2 cellular contexts compared by ENCODE assay signal in the genomic region with DNA sequence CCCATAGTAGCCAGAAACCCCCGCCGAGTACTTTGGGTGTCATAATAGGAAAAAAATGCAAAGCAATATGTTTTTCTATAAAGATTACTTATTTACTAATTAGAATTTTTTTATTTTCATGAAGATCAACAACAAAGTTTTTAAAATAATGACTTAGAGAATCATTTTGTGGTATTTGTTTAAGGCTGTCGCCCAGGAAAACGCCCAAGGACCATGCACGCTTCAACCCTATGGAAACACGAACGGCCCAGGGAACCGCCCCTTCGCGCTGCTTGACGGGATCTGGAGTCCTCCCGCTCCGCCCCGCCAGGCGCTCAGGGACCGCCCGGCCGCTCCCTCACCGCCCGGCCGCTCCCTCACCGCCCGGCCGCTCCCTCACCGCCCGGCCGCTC.
TF ChIP-seq lines count a peak whose summit lies in the region.

No MANE protein-coding gene starts in this region.

TF ChIP-seq in GM12891, 5 proteins besides CTCF, POLR2A, EP300 and RAD21:
- TF ChIP-seq PAX5 (IDR thresholded peaks at IDR 0.05; ENCODE audit: insufficient read depth, low read length, severe bottlenecking) (no peak), TAF1 (IDR thresholded peaks at IDR 0.05; ENCODE audit: low read depth, low read length) (no peak), SPI1 (IDR thresholded peaks at IDR 0.05; ENCODE audit: low read depth, low read length) (no peak), POLR2AphosphoS5 (IDR thresholded peaks at IDR 0.05; ENCODE audit: low read depth, low read length) (no peak), POU2F2 (IDR thresholded peaks at IDR 0.05; ENCODE audit: low read depth, low read length) (no peak)

TF ChIP-seq in K562, 482 proteins besides CTCF, POLR2A, EP300 and RAD21 (continues in another document):
- TF ChIP-seq NR2C2 (CRISPR knock-in tag; IDR thresholded peaks at IDR 0.05) (no peak), NR2C2 (tag; IDR thresholded peaks at IDR 0.05) (no peak), TCF15 (CRISPR knock-in tag; IDR thresholded peaks at IDR 0.05) (no peak), ZFP36 (IDR thresholded peaks at IDR 0.05; ENCODE audit: low read depth, low read length, partially characterized antibody) (no peak), MED1 (CRISPR knock-in tag; IDR thresholded peaks at IDR 0.05; ENCODE audit: borderline replicate concordance) (no peak), VEZF1 (CRISPR knock-in tag; IDR thresholded peaks at IDR 0.05) (no peak), AFF1 (IDR thresholded peaks at IDR 0.05; ENCODE audit: low read depth in 1 of 2, partially characterized antibody in 2 of 2) (no peak), ZFP1 (CRISPR knock-in tag; IDR thresholded peaks at IDR 0.05) (no peak), C11orf30 (IDR thresholded peaks at IDR 0.05; ENCODE audit: low read depth) (no peak), HLTF (IDR thresholded peaks at IDR 0.05) (no peak), SRSF7 (optimal IDR thresholded peaks at IDR 0.05; ENCODE audit: low read depth, low read length) (no peak), MEF2D (tag; conservative IDR thresholded peaks at IDR 0.05; ENCODE audit: low read depth) (no peak), SRF (CRISPR knock-in tag; IDR thresholded peaks at IDR 0.05) (no peak), SMAD3 (CRISPR knock-in tag; conservative IDR thresholded peaks at IDR 0.05) (no peak), HCFC1 (IDR thresholded peaks at IDR 0.05; ENCODE audit: low read depth, low read length) (peak; percentile 76), BHLHE40 (IDR thresholded peaks at IDR 0.05; ENCODE audit: low read length) (no peak), ZBTB7A (IDR thresholded peaks at IDR 0.05; ENCODE audit: borderline replicate concordance, control insufficient read depth, low read depth, low read length) (no peak), NFYB (IDR thresholded peaks at IDR 0.05; ENCODE audit: extremely low read depth, insufficient read length) (no peak), MEIS2 (IDR thresholded peaks at IDR 0.05; ENCODE audit: partially characterized antibody) (no peak), FUS (optimal IDR thresholded peaks at IDR 0.05; ENCODE audit: low read depth, low read length) (no peak), CCNT2 (IDR thresholded peaks at IDR 0.05; ENCODE audit: borderline replicate concordance, extremely low read depth, insufficient read length, low read depth, low read length) (peak; percentile 60), TGIF2 (CRISPR knock-in tag; IDR thresholded peaks at IDR 0.05) (no peak), MEF2A (IDR thresholded peaks at IDR 0.05; ENCODE audit: control insufficient read depth, low read depth, low read length) (no peak), SMAD4 (CRISPR knock-in tag; conservative IDR thresholded peaks at IDR 0.05) (no peak), KLF6 (CRISPR knock-in tag; IDR thresholded peaks at IDR 0.05; ENCODE audit: borderline replicate concordance) (no peak; the same call in 1 of the 2 replicates), ZNF253 (CRISPR knock-in tag; conservative IDR thresholded peaks at IDR 0.05) (no peak), PRDM10 (IDR thresholded peaks at IDR 0.05; ENCODE audit: partially characterized antibody) (no peak), DIDO1 (tag; IDR thresholded peaks at IDR 0.05; ENCODE audit: low read depth) (no peak), NCOA6 (IDR thresholded peaks at IDR 0.05) (no peak), YY1 (IDR thresholded peaks at IDR 0.05; ENCODE audit: borderline replicate concordance in 1 of 3, control insufficient read depth in 1 of 3, extremely low read depth in 1 of 3, insufficient read depth in 3 of 3, insufficient read length in 1 of 3, insufficient replicate concordance in 2 of 3, low read depth in 1 of 3, low read length in 2 of 3) (peak in 2 of 3 experiments; percentile 21 to 38), ILF3 (IDR thresholded peaks at IDR 0.05; ENCODE audit: borderline replicate concordance) (no peak), LARP7 (IDR thresholded peaks at IDR 0.05) (no peak), STAT5B (CRISPR knock-in tag; IDR thresholded peaks at IDR 0.05) (no peak), BRD4 (IDR thresholded peaks at IDR 0.05) (no peak), SREBF2 (CRISPR knock-in tag; IDR thresholded peaks at IDR 0.05) (no peak), E2F3 (CRISPR knock-in tag; IDR thresholded peaks at IDR 0.05) (no peak), RBM25 (IDR thresholded peaks at IDR 0.05; ENCODE audit: low read depth, low read length, severe bottlenecking) (peak; percentile 61), NRF1 (conservative IDR thresholded peaks at IDR 0.05 in 1 of 2, IDR thresholded peaks at IDR 0.05 in 1 of 2) (peak; percentile 36 to 42; a peak in 2 of 4 replicates), CBX2 (IDR thresholded peaks at IDR 0.05; ENCODE audit: insufficient read depth, low read length, poor library complexity, severe bottlenecking) (no peak), ZNF324 (CRISPR knock-in tag; IDR thresholded peaks at IDR 0.05) (no peak), POLR2H (tag; IDR thresholded peaks at IDR 0.05; ENCODE audit: low read depth) (peak; percentile 45; the same call in 1 of the 2 replicates), PPARD (CRISPR knock-in tag; IDR thresholded peaks at IDR 0.05) (no peak)
- TF ChIP-seq, protein P1, sequence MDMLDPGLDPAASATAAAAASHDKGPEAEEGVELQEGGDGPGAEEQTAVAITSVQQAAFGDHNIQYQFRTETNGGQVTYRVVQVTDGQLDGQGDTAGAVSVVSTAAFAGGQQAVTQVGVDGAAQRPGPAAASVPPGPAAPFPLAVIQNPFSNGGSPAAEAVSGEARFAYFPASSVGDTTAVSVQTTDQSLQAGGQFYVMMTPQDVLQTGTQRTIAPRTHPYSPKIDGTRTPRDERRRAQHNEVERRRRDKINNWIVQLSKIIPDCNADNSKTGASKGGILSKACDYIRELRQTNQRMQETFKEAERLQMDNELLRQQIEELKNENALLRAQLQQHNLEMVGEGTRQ (CRISPR knock-in tag; IDR thresholded peaks at IDR 0.05) = no peak
- TF ChIP-seq, protein P2, sequence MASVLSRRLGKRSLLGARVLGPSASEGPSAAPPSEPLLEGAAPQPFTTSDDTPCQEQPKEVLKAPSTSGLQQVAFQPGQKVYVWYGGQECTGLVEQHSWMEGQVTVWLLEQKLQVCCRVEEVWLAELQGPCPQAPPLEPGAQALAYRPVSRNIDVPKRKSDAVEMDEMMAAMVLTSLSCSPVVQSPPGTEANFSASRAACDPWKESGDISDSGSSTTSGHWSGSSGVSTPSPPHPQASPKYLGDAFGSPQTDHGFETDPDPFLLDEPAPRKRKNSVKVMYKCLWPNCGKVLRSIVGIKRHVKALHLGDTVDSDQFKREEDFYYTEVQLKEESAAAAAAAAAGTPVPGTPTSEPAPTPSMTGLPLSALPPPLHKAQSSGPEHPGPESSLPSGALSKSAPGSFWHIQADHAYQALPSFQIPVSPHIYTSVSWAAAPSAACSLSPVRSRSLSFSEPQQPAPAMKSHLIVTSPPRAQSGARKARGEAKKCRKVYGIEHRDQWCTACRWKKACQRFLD (CRISPR knock-in tag; IDR thresholded peaks at IDR 0.05) = no peak
- TF ChIP-seq, protein P3, sequence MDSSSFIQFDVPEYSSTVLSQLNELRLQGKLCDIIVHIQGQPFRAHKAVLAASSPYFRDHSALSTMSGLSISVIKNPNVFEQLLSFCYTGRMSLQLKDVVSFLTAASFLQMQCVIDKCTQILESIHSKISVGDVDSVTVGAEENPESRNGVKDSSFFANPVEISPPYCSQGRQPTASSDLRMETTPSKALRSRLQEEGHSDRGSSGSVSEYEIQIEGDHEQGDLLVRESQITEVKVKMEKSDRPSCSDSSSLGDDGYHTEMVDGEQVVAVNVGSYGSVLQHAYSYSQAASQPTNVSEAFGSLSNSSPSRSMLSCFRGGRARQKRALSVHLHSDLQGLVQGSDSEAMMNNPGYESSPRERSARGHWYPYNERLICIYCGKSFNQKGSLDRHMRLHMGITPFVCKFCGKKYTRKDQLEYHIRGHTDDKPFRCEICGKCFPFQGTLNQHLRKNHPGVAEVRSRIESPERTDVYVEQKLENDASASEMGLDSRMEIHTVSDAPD (CRISPR knock-in tag; IDR thresholded peaks at IDR 0.05) = no peak
- TF ChIP-seq, protein P4, sequence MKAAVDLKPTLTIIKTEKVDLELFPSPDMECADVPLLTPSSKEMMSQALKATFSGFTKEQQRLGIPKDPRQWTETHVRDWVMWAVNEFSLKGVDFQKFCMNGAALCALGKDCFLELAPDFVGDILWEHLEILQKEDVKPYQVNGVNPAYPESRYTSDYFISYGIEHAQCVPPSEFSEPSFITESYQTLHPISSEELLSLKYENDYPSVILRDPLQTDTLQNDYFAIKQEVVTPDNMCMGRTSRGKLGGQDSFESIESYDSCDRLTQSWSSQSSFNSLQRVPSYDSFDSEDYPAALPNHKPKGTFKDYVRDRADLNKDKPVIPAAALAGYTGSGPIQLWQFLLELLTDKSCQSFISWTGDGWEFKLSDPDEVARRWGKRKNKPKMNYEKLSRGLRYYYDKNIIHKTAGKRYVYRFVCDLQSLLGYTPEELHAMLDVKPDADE (conservative IDR thresholded peaks at IDR 0.05; ENCODE audit: control insufficient read depth, low read depth, low read length) = no peak
